8 cellular contexts compared by ENCODE assay signal in the genomic region with DNA sequence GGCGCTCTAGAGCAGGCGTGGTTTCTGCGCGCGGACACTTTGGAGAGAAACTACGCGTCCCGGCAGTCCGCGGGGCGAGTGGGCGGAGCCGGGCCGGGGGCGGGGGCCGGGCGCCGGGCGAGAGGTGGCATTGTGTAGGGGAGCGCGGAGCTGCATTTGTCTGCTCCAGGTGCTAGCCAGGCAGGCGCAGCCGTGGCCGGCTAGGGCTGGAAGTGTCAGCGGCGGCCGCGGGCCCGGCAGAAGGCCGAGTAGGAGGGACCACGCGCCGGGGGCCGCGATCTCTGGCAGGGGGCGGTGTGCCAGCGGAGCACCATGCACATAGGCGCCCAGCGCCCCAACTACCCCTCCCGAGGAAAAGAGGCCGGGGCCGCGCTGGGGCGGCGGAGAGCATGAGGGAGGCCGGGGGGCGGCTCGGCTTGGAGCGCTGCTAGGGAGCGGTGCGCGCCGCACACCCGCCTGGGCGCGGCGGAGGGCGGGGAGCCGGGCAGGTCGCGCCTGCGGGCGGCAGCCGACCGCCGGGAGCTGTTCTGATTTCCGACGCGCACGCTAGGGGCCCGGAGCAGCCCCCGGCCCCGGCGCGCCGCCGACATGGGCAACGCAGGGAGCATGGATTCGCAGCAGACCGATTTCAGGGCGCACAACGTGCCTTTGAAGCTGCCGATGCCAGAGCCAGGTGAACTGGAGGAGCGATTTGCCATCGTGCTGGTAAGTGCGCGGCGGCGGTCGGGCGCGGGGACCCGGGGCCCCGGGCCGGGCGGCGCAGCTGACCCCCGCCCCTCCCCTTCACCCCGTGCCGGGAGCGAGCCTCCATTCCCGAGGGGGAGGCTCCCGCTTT. TPM values are rescaled to one million over a fixed set of nuclear protein-coding genes. Genes with fewer than 3 reads are reported as not detected.
DNase-seq lines count a peak whose midpoint lies in the region; ATAC-seq and TF ChIP-seq lines count a peak whose summit lies in the region.

A gene (plus strand): TSS at position 159 of the 835 bp plus-strand sequence.

- BruUV-seq in Caco-2 (replicated peaks; lab: Mats Ljungman, UMichigan), result no TSS peak

- H3K27ac Mint-ChIP-seq in Caco-2 (ENCODE audit: unreplicated experiment), result peak within 1 kb of the TSS; percentile 76
- H3K27ac Mint-ChIP-seq in stimulated activated naive CD8-positive, alpha-beta T cell treated with anti-CD3 and anti-CD28 coated beads, Interleukin-15, amount 100 ng/mL, for 72 hours, result peak within 1 kb of the TSS; percentile 35 to 54

- H3K36me3 ChIP-seq in Caco-2 (ENCODE audit: control insufficient read depth, insufficient read depth, low read length) (no peaks in the 10 kb centered on the region), fibroblast of lung (ENCODE audit: control insufficient read depth, insufficient read depth, low read length) (no peaks in the 10 kb centered on the region), muscle layer of colon (ENCODE audit: insufficient read depth, low read length) (no peaks in the 10 kb centered on the region)

- intact Hi-C loops in Caco-2 (cut with micrococcal nuclease; ENCODE audit: unreplicated experiment), result loop anchor here (2.0 to 5.0 kb wide), 6 partner anchors 137 to 292 kb away; a partner anchor contains a TSS

- H3K9ac ChIP-seq in fibroblast of lung (ENCODE audit: insufficient read depth, low read length), result peak within 1 kb of the TSS; percentile 64
- H3K9ac ChIP-seq in muscle layer of colon (ENCODE audit: low read length), result peak within 1 kb of the TSS; percentile 41

- POLR2A ChIA-PET in Caco-2 (lab: Charles Lee), result interaction anchor here (0.6 to 0.7 kb wide), 2 partner anchors 15 to 151 kb away, joined by 3 to 4 read pairs; no protein-coding TSS in a partner anchor

- peak within 1 kb of the TSS; percentile 87 for H2AFZ ChIP-seq in fibroblast of lung (ENCODE audit: low read length)

- TF ChIP-seq CTCF in Caco-2 (IDR thresholded peaks at IDR 0.05; ENCODE audit: insufficient read depth in 1 of 2, low read depth in 1 of 2, low read length in 1 of 2, severe bottlenecking in 1 of 2, unreplicated experiment in 1 of 2) (no peak), fibroblast of lung (conservative IDR thresholded peaks at IDR 0.05 in 1 of 2, IDR thresholded peaks at IDR 0.05 in 1 of 2; ENCODE audit: low read depth in 1 of 2, low read length in 2 of 2) (no peak)

- H3K4me1 Mint-ChIP-seq in Caco-2 (ENCODE audit: low read depth, unreplicated experiment), result peaks cover 13% of the 10 kb centered on the region
- H3K4me1 Mint-ChIP-seq in stimulated activated naive CD8-positive, alpha-beta T cell treated with anti-CD3 and anti-CD28 coated beads, Interleukin-15, amount 100 ng/mL, for 72 hours, result peaks cover 17% of the 10 kb centered on the region

- peak within 1 kb of the TSS; percentile 70 for H3K27ac ChIP-seq in fibroblast of lung (ENCODE audit: insufficient read depth, low read length)
- H3K27ac ChIP-seq in muscle layer of colon (ENCODE audit: low read depth, low read length), result peak within 1 kb of the TSS; percentile 40

- peak within 1 kb of the TSS; percentile 79 for H3K4me3 ChIP-seq in Caco-2 (ENCODE audit: low read depth, low read length)
- H3K4me3 ChIP-seq in fibroblast of lung (replicated peaks in 1 of 4; ENCODE audit: control extremely low read depth in 1 of 4, insufficient read depth in 1 of 4, low read depth in 3 of 4, low read length in 4 of 4), result peak within 1 kb of the TSS; percentile 76 to 83 (median 78)
- H3K4me3 ChIP-seq in muscle layer of colon (ENCODE audit: low read depth in 1 of 2, low read length in 2 of 2), result peak within 1 kb of the TSS; percentile 83 to 93

- peaks cover 12% of the 10 kb centered on the region for H3K4me1 ChIP-seq in Caco-2
- H3K4me1 ChIP-seq in fibroblast of lung (ENCODE audit: control insufficient read depth, extremely low read depth, insufficient read depth, low read length), result no peaks in the 10 kb centered on the region
- peaks cover 15% of the 10 kb centered on the region for H3K4me1 ChIP-seq in muscle layer of colon (ENCODE audit: insufficient read depth, low read length)

- no peaks in the 10 kb centered on the region for H4K20me1 ChIP-seq in fibroblast of lung (ENCODE audit: control insufficient read depth, extremely low read depth, insufficient read depth, low read length)

- peaks cover 15% of the 10 kb centered on the region for H3K36me3 Mint-ChIP-seq in Caco-2 (ENCODE audit: insufficient read depth, unreplicated experiment)

- H3K9me3 Mint-ChIP-seq in Caco-2 (ENCODE audit: unreplicated experiment), result no peaks in the 10 kb centered on the region
- H3K9me3 Mint-ChIP-seq in stimulated activated naive CD8-positive, alpha-beta T cell treated with anti-CD3 and anti-CD28 coated beads, Interleukin-15, amount 100 ng/mL, for 72 hours, result no peaks in the 10 kb centered on the region

- no peaks in the 10 kb centered on the region for H3K27me3 ChIP-seq in Caco-2 (replicated peaks; ENCODE audit: control insufficient read depth, insufficient read depth, low read length)
- H3K27me3 ChIP-seq in fibroblast of lung (ENCODE audit: control insufficient read depth, insufficient read depth, low read length), result no peaks in the 10 kb centered on the region
- H3K27me3 ChIP-seq in muscle layer of colon (ENCODE audit: control insufficient read depth in 1 of 2, insufficient read depth in 2 of 2, low read length in 2 of 2), result no peaks in the 10 kb centered on the region

- H3K4me3 Mint-ChIP-seq in Caco-2 (ENCODE audit: unreplicated experiment), result peak within 1 kb of the TSS; percentile 84
- H3K4me3 Mint-ChIP-seq in stimulated activated naive CD8-positive, alpha-beta T cell treated with anti-CD3 and anti-CD28 coated beads, Interleukin-15, amount 100 ng/mL, for 72 hours, result peak within 1 kb of the TSS; percentile 84 to 92

- CTCF ChIA-PET in Caco-2 (lab: Charles Lee), result interaction anchor here (0.9 kb wide), 1 partner anchor 148 kb away, joined by 3 read pairs; no protein-coding TSS in a partner anchor

- H3K9me3 ChIP-seq in Caco-2 (no peaks in the 10 kb centered on the region), fibroblast of lung (ENCODE audit: control insufficient read depth, insufficient read depth, low read depth, low read length) (no peaks in the 10 kb centered on the region), muscle layer of colon (ENCODE audit: low read length) (no peaks in the 10 kb centered on the region)

- H3K4me2 ChIP-seq in fibroblast of lung (ENCODE audit: extremely low read depth, insufficient read depth, low read length), result peak within 1 kb of the TSS; percentile 81

- no peaks in the 10 kb centered on the region for H3K27me3 Mint-ChIP-seq in Caco-2 (ENCODE audit: insufficient read depth, unreplicated experiment)
- peaks cover 61% of the 10 kb centered on the region for H3K27me3 Mint-ChIP-seq in stimulated activated naive CD8-positive, alpha-beta T cell treated with anti-CD3 and anti-CD28 coated beads, Interleukin-15, amount 100 ng/mL, for 72 hours

- ATAC-seq in GM19397 (IDR thresholded peaks at IDR 0.05; ENCODE audit: unreplicated experiment), result peak; percentile 85
- ATAC-seq in HG03469 (IDR thresholded peaks at IDR 0.05; ENCODE audit: unreplicated experiment), result peak; percentile 65
- peak; percentile 86 for ATAC-seq in stimulated activated naive CD8-positive, alpha-beta T cell treated with anti-CD3 and anti-CD28 coated beads, Interleukin-15, amount 100 ng/mL, for 72 hours

- peaks cover 31% of the 10 kb centered on the region for H3K79me2 ChIP-seq in fibroblast of lung (ENCODE audit: control insufficient read depth, insufficient read depth, low read length)

- DNase-seq in Caco-2 (peak; percentile 89 to 94), NCI-H82 (lab: John Stamatoyannopoulos, UW) (peak; percentile 94), activated T-cell treated with anti-CD3 and anti-CD28 coated beads for 48 hours (ENCODE audit: low read depth) (peak; percentile 58), fibroblast of lung (ENCODE audit: low read depth in 2 of 2) (peak; percentile 72 to 76)
- DNase-seq in stimulated activated naive CD8-positive, alpha-beta T cell treated with anti-CD3 and anti-CD28 coated beads, Interleukin-15, amount 100 ng/mL, for 72 hours, result peak; percentile 58 to 61

RNA-seq across cellular contexts. Expression of the gene that starts here (rescaled TPM):
- total RNA-seq in Caco-2 (2022) (38.0 and 38.2 TPM in 2 replicates), fibroblast of lung (25.4 and 30.2 TPM in 2 replicates)
- polyA plus RNA-seq in fibroblast of lung, result 12.0 and 23.2 TPM in 2 replicates
- polyA plus RNA-seq in fibroblast of lung (2012), result 9.6 and 17.0 TPM in 2 replicates
- polyA minus RNA-seq in fibroblast of lung (ENCODE audit: low replicate concordance), result 2.4 and 2.9 TPM in 2 replicates

Comparison
In these comparisons a context has a peak if more than half of its experiments do, and no peak if none do; other contexts are left out.
1. Peak in every context shown above with its lines: DNase-seq, ATAC-seq, H3K4me3 ChIP-seq and H3K27ac ChIP-seq.